Comparison of ENCODE assay signal across 1 cellular context in genomic region chr2:55111230-55111569, GRCh38.
TF ChIP-seq lines count a peak whose summit lies in the region.

No MANE protein-coding gene starts in this region.

TF ChIP-seq in SK-N-SH treated with all-trans-retinoic acid at 6 μM for 48 hours, 23 proteins besides CTCF, POLR2A, EP300 and RAD21 (continued from another document):
- TF ChIP-seq, protein P1, sequence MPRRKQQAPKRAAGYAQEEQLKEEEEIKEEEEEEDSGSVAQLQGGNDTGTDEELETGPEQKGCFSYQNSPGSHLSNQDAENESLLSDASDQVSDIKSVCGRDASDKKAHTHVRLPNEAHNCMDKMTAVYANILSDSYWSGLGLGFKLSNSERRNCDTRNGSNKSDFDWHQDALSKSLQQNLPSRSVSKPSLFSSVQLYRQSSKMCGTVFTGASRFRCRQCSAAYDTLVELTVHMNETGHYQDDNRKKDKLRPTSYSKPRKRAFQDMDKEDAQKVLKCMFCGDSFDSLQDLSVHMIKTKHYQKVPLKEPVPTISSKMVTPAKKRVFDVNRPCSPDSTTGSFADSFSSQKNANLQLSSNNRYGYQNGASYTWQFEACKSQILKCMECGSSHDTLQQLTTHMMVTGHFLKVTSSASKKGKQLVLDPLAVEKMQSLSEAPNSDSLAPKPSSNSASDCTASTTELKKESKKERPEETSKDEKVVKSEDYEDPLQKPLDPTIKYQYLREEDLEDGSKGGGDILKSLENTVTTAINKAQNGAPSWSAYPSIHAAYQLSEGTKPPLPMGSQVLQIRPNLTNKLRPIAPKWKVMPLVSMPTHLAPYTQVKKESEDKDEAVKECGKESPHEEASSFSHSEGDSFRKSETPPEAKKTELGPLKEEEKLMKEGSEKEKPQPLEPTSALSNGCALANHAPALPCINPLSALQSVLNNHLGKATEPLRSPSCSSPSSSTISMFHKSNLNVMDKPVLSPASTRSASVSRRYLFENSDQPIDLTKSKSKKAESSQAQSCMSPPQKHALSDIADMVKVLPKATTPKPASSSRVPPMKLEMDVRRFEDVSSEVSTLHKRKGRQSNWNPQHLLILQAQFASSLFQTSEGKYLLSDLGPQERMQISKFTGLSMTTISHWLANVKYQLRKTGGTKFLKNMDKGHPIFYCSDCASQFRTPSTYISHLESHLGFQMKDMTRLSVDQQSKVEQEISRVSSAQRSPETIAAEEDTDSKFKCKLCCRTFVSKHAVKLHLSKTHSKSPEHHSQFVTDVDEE (CRISPR knock-in tag; IDR thresholded peaks at IDR 0.05) = no peak
- TF ChIP-seq ESRRG (CRISPR knock-in tag; IDR thresholded peaks at IDR 0.05) (no peak), BACH2 (CRISPR knock-in tag; IDR thresholded peaks at IDR 0.05; ENCODE audit: borderline replicate concordance) (no peak), OSR1 (CRISPR knock-in tag; IDR thresholded peaks at IDR 0.05) (no peak), ARNTL (CRISPR knock-in tag; IDR thresholded peaks at IDR 0.05; ENCODE audit: borderline replicate concordance, low read depth) (no peak), ZFP3 (CRISPR knock-in tag; IDR thresholded peaks at IDR 0.05) (no peak), TCF4 (CRISPR knock-in tag; IDR thresholded peaks at IDR 0.05; ENCODE audit: borderline replicate concordance) (no peak), TOX (CRISPR knock-in tag; IDR thresholded peaks at IDR 0.05; ENCODE audit: borderline replicate concordance) (no peak), RARB (CRISPR knock-in tag; IDR thresholded peaks at IDR 0.05) (no peak), SNAI2 (CRISPR knock-in tag; IDR thresholded peaks at IDR 0.05) (no peak), GLIS3 (CRISPR knock-in tag; IDR thresholded peaks at IDR 0.05) (no peak), ISL1 (CRISPR knock-in tag; IDR thresholded peaks at IDR 0.05) (no peak)
- TF ChIP-seq, protein P2, sequence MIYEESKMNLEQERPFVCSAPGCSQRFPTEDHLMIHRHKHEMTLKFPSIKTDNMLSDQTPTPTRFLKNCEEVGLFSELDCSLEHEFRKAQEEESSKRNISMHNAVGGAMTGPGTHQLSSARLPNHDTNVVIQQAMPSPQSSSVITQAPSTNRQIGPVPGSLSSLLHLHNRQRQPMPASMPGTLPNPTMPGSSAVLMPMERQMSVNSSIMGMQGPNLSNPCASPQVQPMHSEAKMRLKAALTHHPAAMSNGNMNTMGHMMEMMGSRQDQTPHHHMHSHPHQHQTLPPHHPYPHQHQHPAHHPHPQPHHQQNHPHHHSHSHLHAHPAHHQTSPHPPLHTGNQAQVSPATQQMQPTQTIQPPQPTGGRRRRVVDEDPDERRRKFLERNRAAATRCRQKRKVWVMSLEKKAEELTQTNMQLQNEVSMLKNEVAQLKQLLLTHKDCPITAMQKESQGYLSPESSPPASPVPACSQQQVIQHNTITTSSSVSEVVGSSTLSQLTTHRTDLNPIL (CRISPR knock-in tag; IDR thresholded peaks at IDR 0.05; ENCODE audit: low read depth) = no peak
TF ChIP-seq in SK-N-SH treated with all-trans-retinoic acid at 6 μM for 48 hours: peak in this region for 0.
